ENCODE assay signal across 28 cellular contexts in the genomic region with DNA sequence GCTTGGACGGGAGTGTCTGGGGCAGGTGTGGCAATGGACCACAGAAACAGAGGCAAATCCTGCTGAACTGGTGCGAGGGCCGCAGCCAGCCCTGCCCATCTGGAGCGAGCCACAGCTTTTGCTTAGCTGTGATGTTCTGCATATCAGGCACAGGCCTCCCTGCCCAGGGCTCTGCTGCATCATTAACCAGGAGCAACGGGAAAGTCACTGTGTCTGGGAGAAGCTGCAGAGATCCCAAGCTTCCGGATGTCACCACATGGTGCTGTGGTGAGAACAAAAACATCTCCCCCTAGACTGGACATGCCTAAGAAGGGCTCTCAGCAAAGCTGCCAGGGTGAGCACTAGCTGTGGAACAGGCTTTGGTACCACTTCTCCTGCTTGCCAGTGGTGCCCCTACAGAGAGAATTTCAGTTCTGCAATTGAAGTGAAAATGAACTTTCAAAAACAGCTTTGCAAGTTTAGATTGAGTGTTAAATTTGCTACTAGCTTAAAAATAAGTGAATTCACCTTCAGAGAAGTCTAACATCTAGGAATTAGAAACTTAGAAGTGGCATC.
DNase-seq lines count a peak whose midpoint lies in the region; ATAC-seq and TF ChIP-seq lines count a peak whose summit lies in the region.
"Had no signal": no experiment of that assay in that cellular context is flagged by ENCODE, and none has a peak within 500 bp of the region (broad histone marks: within the 10 kb centered on the region; RNA-seq: fewer than 3 reads in every experiment).

No MANE protein-coding gene starts in this region.

- no peak overlapping the region for H3K4me3 ChIP-seq in mesendoderm (ENCODE audit: low read length)
- H3K4me3 ChIP-seq: PC-9 had no signal

- no peaks in the 10 kb centered on the region for H3K27me3 ChIP-seq in mesendoderm (ENCODE audit: insufficient read depth, low read length, poor library complexity)

- no peak overlapping the region for H2AK5ac ChIP-seq in mesendoderm (ENCODE audit: low read length)

- ATAC-seq in GM18909 (IDR thresholded peaks at IDR 0.05; ENCODE audit: poor library complexity, unreplicated experiment) (peak; percentile 60), GM18907 (IDR thresholded peaks at IDR 0.05; ENCODE audit: unreplicated experiment) (no peak)
- no peak for ATAC-seq in stimulated activated naive CD8-positive, alpha-beta T cell treated with anti-CD3 and anti-CD28 coated beads, Interleukin-15, amount 100 ng/mL, for 72 hours
- ATAC-seq: CD8-positive, alpha-beta T cell; HepG2 had no signal

- H3K79me1 ChIP-seq in mesendoderm (ENCODE audit: low read length), result no peaks in the 10 kb centered on the region

- TF ChIP-seq CTCF in RWPE1 (conservative IDR thresholded peaks at IDR 0.05; ENCODE audit: low read depth), result no peak

- no peak overlapping the region for H2BK120ac ChIP-seq in mesendoderm (ENCODE audit: low read depth, low read length)

- no peak overlapping the region for H2BK15ac ChIP-seq in mesendoderm (replicated peaks; ENCODE audit: low read depth)

- POLR2A ChIA-PET in RWPE1 (lab: Yijun Ruan, JAX; ENCODE audit: low non-redundant PET), result no interaction called here

- H3K23ac ChIP-seq in mesendoderm (ENCODE audit: low read length), result no peak overlapping the region

- H2BK5ac ChIP-seq in mesendoderm (ENCODE audit: low read length), result no peak overlapping the region

- no peaks in the 10 kb centered on the region for H3K4me1 Mint-ChIP-seq in stimulated activated naive CD8-positive, alpha-beta T cell treated with anti-CD3 and anti-CD28 coated beads, Interleukin-15, amount 100 ng/mL, for 72 hours

- H3K4me3 Mint-ChIP-seq in stimulated activated naive CD8-positive, alpha-beta T cell treated with anti-CD3 and anti-CD28 coated beads, Interleukin-15, amount 100 ng/mL, for 72 hours, result no peak overlapping the region
- H3K4me3 Mint-ChIP-seq: CD8-positive, alpha-beta T cell; T-helper 1 cell treated with Interleukin-12 subunit alpha and Interleukin-12 subunit beta and Interleukin-4 antibody, amounts not matched to agents 30 μg/mL and 1 μg/mL, for 36 hours had no signal

- no peaks in the 10 kb centered on the region for H3K4me1 ChIP-seq in mesendoderm (ENCODE audit: control insufficient read depth, low read depth, low read length)

- no peak overlapping the region for H3K18ac ChIP-seq in mesendoderm (ENCODE audit: low read length)

- H3K9ac ChIP-seq in mesendoderm (ENCODE audit: low read length), result no peak overlapping the region

- H3K27me3 Mint-ChIP-seq in stimulated activated naive CD8-positive, alpha-beta T cell treated with anti-CD3 and anti-CD28 coated beads, Interleukin-15, amount 100 ng/mL, for 72 hours, result no peaks in the 10 kb centered on the region

- no peak overlapping the region for H3K4me2 ChIP-seq in mesendoderm (ENCODE audit: low read length)
- H3K4me2 ChIP-seq: PC-9 had no signal

- H3K56ac ChIP-seq in mesendoderm (ENCODE audit: low read length), result no peak overlapping the region

- H3K79me2 ChIP-seq in mesendoderm (ENCODE audit: control insufficient read depth, insufficient read depth, low read length), result no peaks in the 10 kb centered on the region

- H3K27ac ChIP-seq in mesendoderm (ENCODE audit: low read depth, low read length) (no peak overlapping the region), RWPE1 (no peak overlapping the region)
- H3K27ac ChIP-seq: PC-9 had no signal

- CTCF ChIA-PET in RWPE1 (lab: Yijun Ruan, JAX), result no interaction called here

- no CpG with 5 or more reads among the region's 6 CpGs for WGBS in mesendoderm (ENCODE audit: extremely low coverage, insufficient coverage, low lambda C conversion rate)

- H4K5ac ChIP-seq in mesendoderm (ENCODE audit: low read length), result no peak overlapping the region

- no peaks in the 10 kb centered on the region for H3K9me3 Mint-ChIP-seq in stimulated activated naive CD8-positive, alpha-beta T cell treated with anti-CD3 and anti-CD28 coated beads, Interleukin-15, amount 100 ng/mL, for 72 hours
- H3K9me3 Mint-ChIP-seq: CD8-positive, alpha-beta T cell; T-helper 1 cell treated with Interleukin-12 subunit alpha and Interleukin-12 subunit beta and Interleukin-4 antibody, amounts not matched to agents 30 μg/mL and 1 μg/mL, for 36 hours had no signal

- no peak overlapping the region for H3K4ac ChIP-seq in mesendoderm (ENCODE audit: low read depth, low read length)

- H3K36me3 ChIP-seq in mesendoderm (ENCODE audit: control insufficient read depth, insufficient read depth, low read length), result no peaks in the 10 kb centered on the region

- H4K8ac ChIP-seq in mesendoderm (ENCODE audit: low read depth, low read length), result no peak overlapping the region

- no peak overlapping the region for H3K27ac Mint-ChIP-seq in stimulated activated naive CD8-positive, alpha-beta T cell treated with anti-CD3 and anti-CD28 coated beads, Interleukin-15, amount 100 ng/mL, for 72 hours
- H3K27ac Mint-ChIP-seq: CD8-positive, alpha-beta T cell; T-helper 1 cell treated with Interleukin-12 subunit alpha and Interleukin-12 subunit beta and Interleukin-4 antibody, amounts not matched to agents 30 μg/mL and 1 μg/mL, for 36 hours had no signal

- DNase-seq in MV-4-11 (lab: John Stamatoyannopoulos, UW) (peak; percentile 3), mesendoderm (peak; percentile 0), NCI-H748 treated with DMSO at 0.1 percent for 48 hours (lab: John Stamatoyannopoulos, UW) (no peak), RWPE1 (ENCODE audit: low spot score) (no peak)
- DNase-seq in stimulated activated naive CD8-positive, alpha-beta T cell treated with anti-CD3 and anti-CD28 coated beads, Interleukin-15, amount 100 ng/mL, for 72 hours, result no peak
- DNase-seq: C1 segment of cervical spinal cord; DMS 273 treated with DMSO at 0.1 percent for 48 hours; DMS79; EL; GDM1; Karpas-422; NCI-H1092 treated with DMSO at 0.1 percent for 48 hours; NCI-H1436; NCI-H187; NCI-H2081 treated with DMSO at 0.1 percent for 48 hours; NCI-H2171; NCI-H226; NCI-H510A; NCI-H774; NK-92 treated with Interleukin-12 subunit alpha and Interleukin-12 subunit beta, amount 100 ng/mL, for 24 hours; PC-9; SHP77; SW 1271 had no signal

Comparison
In these comparisons a context has a peak if more than half of its experiments do, and no peak if none do; other contexts are left out.
1. DNase-seq: peak in MV-4-11 (single experiment) and mesendoderm (single experiment); none in NCI-H748 treated with DMSO at 0.1 percent for 48 hours (single experiment), stimulated activated naive CD8-positive, alpha-beta T cell treated with anti-CD3 and anti-CD28 coated beads, Interleukin-15, amount 100 ng/mL, for 72 hours (0 of 2) and RWPE1 (single experiment).